Comparison of ENCODE assay signal across 8 cellular contexts in genomic region chr7:99409192-99409572, GRCh38. TPM values are rescaled to one million over a fixed set of nuclear protein-coding genes. Genes with fewer than 3 reads are reported as not detected.
DNase-seq lines count a peak whose midpoint lies in the region; ATAC-seq and TF ChIP-seq lines count a peak whose summit lies in the region.

No MANE protein-coding gene starts in this region.

- peaks cover 12% of the 10 kb centered on the region for H3K4me1 ChIP-seq in HUES6 (ENCODE audit: control insufficient read depth, insufficient read depth, low read length)
- peaks cover 13 to 16% of the 10 kb centered on the region in 2 donors for H3K4me1 ChIP-seq in ascending aorta
- H3K4me1 ChIP-seq in right lobe of liver = peaks cover 0 to 19% (median 11%) of the 10 kb centered on the region in 4 donors
- H3K4me1 ChIP-seq in transverse colon = peaks cover 16 to 40% (median 30%) of the 10 kb centered on the region in 4 donors

- ATAC-seq in activated CD4-positive, CD25-positive, alpha-beta regulatory T cell treated with anti-CD3 and anti-CD28 coated beads, Interleukin-2, amount 50 U/mL, for 24 hours = peak; percentile 2 to 5
- no peak for ATAC-seq in right lobe of liver

- TF ChIP-seq EP300 in transverse colon (IDR thresholded peaks at IDR 0.05; ENCODE audit: low read depth) = no peak

- in situ Hi-C loops in transverse colon (cut with MboI; ENCODE audit: low pct_ligation_motif_present in 1 of 4, low pct_unique_long_range_greater_than_20kb in 1 of 4, low sequenced_read_pairs in 3 of 4) = no loop called here

- no peak for TF ChIP-seq CTCF in ascending aorta (IDR thresholded peaks at IDR 0.05)
- TF ChIP-seq CTCF in right lobe of liver (IDR thresholded peaks at IDR 0.05) = no peak
- no peak for TF ChIP-seq CTCF in transverse colon (IDR thresholded peaks at IDR 0.05)

- H3K27me3 ChIP-seq in HUES6 (ENCODE audit: control insufficient read depth, insufficient read depth, low read length) (no peaks in the 10 kb centered on the region), ascending aorta (no peaks in the 10 kb centered on the region), right lobe of liver (no peaks in the 10 kb centered on the region), transverse colon (no peaks in the 10 kb centered on the region)

- WGBS in right lobe of liver (ENCODE audit: insufficient coverage, low coverage, low lambda C conversion rate, missing lambda C conversion rate) = under 1% methylated on average over 18 of the region's 18 CpGs
- WGBS in transverse colon (ENCODE audit: low coverage in 1 of 2), 2 donors = 0% methylated on average over 11 to 18 of the region's 18 CpGs

- H3K9me3 ChIP-seq in HUES6 (ENCODE audit: control insufficient read depth, insufficient read depth, low read depth, low read length) (no peaks in the 10 kb centered on the region), ascending aorta (no peaks in the 10 kb centered on the region), right lobe of liver (no peaks in the 10 kb centered on the region), transverse colon (no peaks in the 10 kb centered on the region)

- TF ChIP-seq POLR2A in right lobe of liver (IDR thresholded peaks at IDR 0.05) (no peak), transverse colon (IDR thresholded peaks at IDR 0.05) (no peak)

- H3K9ac ChIP-seq in HUES6 (ENCODE audit: low read length) = peak overlapping the region; percentile 100

- H3K36me3 ChIP-seq in HUES6 (ENCODE audit: control insufficient read depth, insufficient read depth, low read length) (peaks cover 49% of the 10 kb centered on the region), ascending aorta (peaks cover 33 to 48% of the 10 kb centered on the region in 2 donors), right lobe of liver (peaks cover 0 to 33% (median 10%) of the 10 kb centered on the region in 4 donors), transverse colon (peaks cover 0 to 34% (median 16%) of the 10 kb centered on the region in 4 donors)

- intact Hi-C loops in ascending aorta (cut with DNase I) (loop anchor here (1.0 to 5.0 kb wide), 4 partner anchors 16 to 82 kb away; partner anchors contain the start of genes ARPC1A, CPSF4, PTCD1 and ZNF789), right lobe of liver (cut with DNase I) (no loop called here), transverse colon (cut with DNase I; ENCODE audit: low total_unique reads) (no loop called here)

- H3K27ac ChIP-seq in HUES6 (ENCODE audit: low read depth, low read length) (peak overlapping the region; percentile 100), ascending aorta (peak overlapping the region; percentile 98 to 99), right lobe of liver (peak overlapping the region; percentile 97 to 99 (median 99)), transverse colon (peak overlapping the region; percentile 91 to 99 (median 93))

- no peak for DNase-seq in activated CD4-positive, CD25-positive, alpha-beta regulatory T cell treated with anti-CD3 and anti-CD28 coated beads, Interleukin-2, amount 50 U/mL, for 72 hours
- DNase-seq in ascending aorta (ENCODE audit: low spot score in 2 of 2) (no peak), right lobe of liver (no peak), transverse colon (no peak), SKM-1 treated with dmso at 0.1 percent for 144 hours (lab: John Stamatoyannopoulos, UW; ENCODE audit: unreplicated experiment) (no peak), NCI-H1105 treated with DMSO at 0.1 percent for 48 hours (lab: John Stamatoyannopoulos, UW) (no peak)

- peak overlapping the region; percentile 86 for H3K4me3 ChIP-seq in HUES6 (ENCODE audit: low read depth, low read length)
- H3K4me3 ChIP-seq in ascending aorta = peak overlapping the region; percentile 85 to 97
- peak overlapping the region; percentile 98 to 100 (median 100) for H3K4me3 ChIP-seq in right lobe of liver
- H3K4me3 ChIP-seq in transverse colon = peak overlapping the region; percentile 85 to 99 (median 88)

RNA-seq across cellular contexts. Expression of gene BUD31, which starts 0.4 kb away (rescaled TPM):
- 41.3 TPM for total RNA-seq in ascending aorta
- 10 to 100 TPM; 25.6 to 49.2 (median 33.3) TPM for total RNA-seq in right lobe of liver
- 100 to 1,000 TPM in 1 of 4 donors, 10 to 100 TPM in 2, 1 to 10 TPM in 1; 5.0 to 167 (median 50.1) TPM for total RNA-seq in transverse colon

RNA-seq across cellular contexts. Expression of gene PDAP1, which starts 0.8 kb away (rescaled TPM):
- total RNA-seq in ascending aorta (104 TPM), right lobe of liver (10 to 100 TPM; 36.3 to 52.9 (median 39.6) TPM), transverse colon (10 to 100 TPM; 27.7 to 54.9 (median 49.9) TPM)

RNA-seq across cellular contexts. Expression of gene PTCD1, which starts 29.4 kb away (rescaled TPM):
- total RNA-seq in ascending aorta (2.6 TPM), right lobe of liver (1 to 10 TPM; 2.4 to 5.3 (median 2.8) TPM), transverse colon (10 to 100 TPM in 1 of 4 donors, 1 to 10 TPM in 3; 1.8 to 38.2 (median 5.5) TPM)

RNA-seq across cellular contexts. Expression of gene CPSF4, which starts 29.6 kb away (rescaled TPM):
- 38.0 TPM for total RNA-seq in ascending aorta
- 10 to 100 TPM; 10.1 to 16.7 (median 12.0) TPM for total RNA-seq in right lobe of liver
- 10 to 100 TPM; 20.7 to 65.5 (median 24.8) TPM for total RNA-seq in transverse colon

RNA-seq across cellular contexts. Expression of gene ARPC1B, which starts 34.7 kb away (rescaled TPM):
- total RNA-seq in ascending aorta (360 TPM), right lobe of liver (100 to 1,000 TPM in 2 of 6 experiments, 10 to 100 TPM in 4; 24.4 to 197 (median 52.7) TPM), transverse colon (100 to 1,000 TPM; 138 to 346 (median 186) TPM)

Comparison
In these comparisons a context has a peak if more than half of its experiments do, and no peak if none do; other contexts are left out.
1. ATAC-seq: peak in activated CD4-positive, CD25-positive, alpha-beta regulatory T cell treated with anti-CD3 and anti-CD28 coated beads, Interleukin-2, amount 50 U/mL, for 24 hours (2 of 2); none in right lobe of liver (0 of 4).
2. Peak in every context shown above with its lines, with median percentiles within 50 percentile points of each other: H3K27ac ChIP-seq and H3K4me3 ChIP-seq.